ENCODE assay signal across 18 cellular contexts in the genomic region with DNA sequence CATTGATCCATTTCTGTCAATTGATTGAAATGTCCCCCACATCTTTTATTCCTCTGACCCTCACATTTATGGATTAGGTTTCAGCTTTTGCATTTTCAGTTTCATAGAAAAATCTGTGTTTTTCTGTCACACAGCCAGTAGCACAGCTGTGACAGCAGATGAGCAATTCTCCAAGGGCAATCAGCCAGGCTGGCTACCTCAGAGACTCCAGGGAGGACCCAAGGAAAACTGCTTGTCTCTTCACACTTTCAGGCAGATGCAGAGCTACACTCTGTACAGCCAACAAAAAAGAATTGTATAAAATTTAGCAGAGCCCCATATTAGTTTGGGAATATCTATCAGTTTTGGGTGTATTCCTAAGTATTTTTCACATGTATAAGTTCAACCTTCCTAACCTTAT.
DNase-seq lines count a peak whose midpoint lies in the region; TF ChIP-seq lines count a peak whose summit lies in the region.
"Had no signal": no experiment of that assay in that cellular context is flagged by ENCODE, and none has a peak within 500 bp of the region (broad histone marks: within the 10 kb centered on the region; RNA-seq: fewer than 3 reads in every experiment).

No MANE protein-coding gene starts in this region.

- H3K27me3 ChIP-seq in CD4-positive, alpha-beta memory T cell (ENCODE audit: insufficient read depth, low read length), result no peaks in the 10 kb centered on the region

- no peaks in the 10 kb centered on the region for H3K4me1 Mint-ChIP-seq in CD4-positive, alpha-beta memory T cell
- H3K4me1 Mint-ChIP-seq: neural crest cell; stimulated activated naive CD8-positive, alpha-beta T cell treated with anti-CD3 and anti-CD28 coated beads, Interleukin-15, amount 100 ng/mL, for 72 hours had no signal

- in situ Hi-C loops in astrocyte of the spinal cord (cut with HindIII; ENCODE audit: low sequenced_read_pairs), result no loop called here

- POLR2A ChIA-PET in CD4-positive, alpha-beta memory T cell (lab: Charles Lee; ENCODE audit: partially characterized antibody), result no interaction called here

- TF ChIP-seq CTCF in astrocyte of the spinal cord (IDR thresholded peaks at IDR 0.05; ENCODE audit: low read depth, low read length), result no peak

- H3K27me3 Mint-ChIP-seq in CD4-positive, alpha-beta memory T cell, result no peaks in the 10 kb centered on the region
- H3K27me3 Mint-ChIP-seq: stimulated activated naive CD8-positive, alpha-beta T cell treated with anti-CD3 and anti-CD28 coated beads, Interleukin-15, amount 100 ng/mL, for 72 hours had no signal

- no peaks in the 10 kb centered on the region for H3K4me1 ChIP-seq in CD4-positive, alpha-beta memory T cell (ENCODE audit: insufficient read depth, low read length)

- H3K27ac Mint-ChIP-seq in CD4-positive, alpha-beta memory T cell, result no peak overlapping the region
- H3K27ac Mint-ChIP-seq: stimulated activated naive CD8-positive, alpha-beta T cell treated with anti-CD3 and anti-CD28 coated beads, Interleukin-15, amount 100 ng/mL, for 72 hours had no signal

- no peaks in the 10 kb centered on the region for H3K9me3 ChIP-seq in CD4-positive, alpha-beta memory T cell (ENCODE audit: control insufficient read depth in 1 of 2, low read length in 2 of 2)

- CTCF ChIA-PET in CD4-positive, alpha-beta memory T cell (lab: Charles Lee; ENCODE audit: partially characterized antibody), result no interaction called here

- H3K36me3 ChIP-seq in CD4-positive, alpha-beta memory T cell (ENCODE audit: insufficient read depth, low read length), result no peaks in the 10 kb centered on the region

- no peaks in the 10 kb centered on the region for H3K36me3 Mint-ChIP-seq in CD4-positive, alpha-beta memory T cell

- H3K4me3 Mint-ChIP-seq in CD4-positive, alpha-beta memory T cell, result no peak overlapping the region
- H3K4me3 Mint-ChIP-seq: neural crest cell; stimulated activated naive CD8-positive, alpha-beta T cell treated with anti-CD3 and anti-CD28 coated beads, Interleukin-15, amount 100 ng/mL, for 72 hours had no signal

- peak; percentile 42 for DNase-seq in AG20443 (ENCODE audit: low spot score)
- peak; percentile 11 for DNase-seq in M059J (ENCODE audit: low read depth)
- DNase-seq in astrocyte of the spinal cord (ENCODE audit: low read depth, low spot score), result peak; percentile 6
- DNase-seq in inferior parietal cortex (ENCODE audit: extremely low spot score), result peak; percentile 69
- DNase-seq in NCI-H2196 treated with DMSO at 0.1 percent for 48 hours (lab: John Stamatoyannopoulos, UW; ENCODE audit: unreplicated experiment), result no peak
- no peak for DNase-seq in CD4-positive, alpha-beta memory T cell
- DNase-seq in activated naive CD4-positive, alpha-beta T cell treated with Interleukin-2 at 50 U/mL for 16 hours, result no peak
- DNase-seq in central memory CD4-positive, alpha-beta T cell, result no peak
- DNase-seq: activated CD8-positive, alpha-beta memory T cell treated with anti-CD3 and anti-CD28 coated beads, Interleukin-2, amount 50 U/mL, for 4 hours; activated gamma-delta T cell treated with Interleukin-2 at 50 U/mL for 16 hours; kidney; MM.1S; NCI-H2081 treated with DMSO at 0.1 percent for 48 hours; NCI-H774; stimulated activated naive CD8-positive, alpha-beta T cell treated with anti-CD3 and anti-CD28 coated beads, Interleukin-15, amount 100 ng/mL, for 72 hours had no signal

- no peak overlapping the region for H3K4me3 ChIP-seq in astrocyte of the spinal cord (ENCODE audit: low read depth, low read length)
- H3K4me3 ChIP-seq in CD4-positive, alpha-beta memory T cell (ENCODE audit: low read length in 2 of 2), result no peak overlapping the region
- H3K4me3 ChIP-seq: SK-N-MC had no signal

- H3K9me3 Mint-ChIP-seq in CD4-positive, alpha-beta memory T cell, result peaks cover 0 to 15% (median 7%) of the 10 kb centered on the region in 8 donors
- H3K9me3 Mint-ChIP-seq: neural crest cell had no signal

- intact Hi-C loops in CD4-positive, alpha-beta memory T cell (cut with micrococcal nuclease), result no loop called here

- no peak overlapping the region for H3K27ac ChIP-seq in CD4-positive, alpha-beta memory T cell (ENCODE audit: low read depth, low read length)
- H3K27ac ChIP-seq: epithelial cell of prostate, SK-N-MC had no signal

Comparison
In these comparisons a context has a peak if more than half of its experiments do, and no peak if none do; other contexts are left out.
1. DNase-seq: peak in AG20443 (single experiment), M059J (single experiment), astrocyte of the spinal cord (single experiment) and inferior parietal cortex (single experiment); none in NCI-H2196 treated with DMSO at 0.1 percent for 48 hours (single experiment), CD4-positive, alpha-beta memory T cell (0 of 5), activated naive CD4-positive, alpha-beta T cell treated with Interleukin-2 at 50 U/mL for 16 hours (single experiment) and central memory CD4-positive, alpha-beta T cell (single experiment).